22 cellular contexts compared by ENCODE assay signal in genomic region chr1:165703648-165704047, GRCh38.
"Had no signal": no experiment of that assay in that cellular context is flagged by ENCODE, and none has a peak within 500 bp of the region (broad histone marks: within the 10 kb centered on the region; RNA-seq: fewer than 3 reads in every experiment).

No MANE protein-coding gene starts in this region.

- H3K4me3 Mint-ChIP-seq: activated naive CD8-positive, alpha-beta T cell; natural killer cell treated with Interleukin-12 subunit alpha and Interleukin-12 subunit beta and Interleukin-15 and Interleukin-18, amount 100 ng/mL, for 72 hours had no signal

- H3K36me3 ChIP-seq: colonic mucosa, left ventricle myocardium inferior, transverse colon had no signal

- H3K27ac Mint-ChIP-seq: activated naive CD8-positive, alpha-beta T cell; natural killer cell treated with Interleukin-12 subunit alpha and Interleukin-12 subunit beta and Interleukin-15 and Interleukin-18, amount 100 ng/mL, for 72 hours had no signal

- H3K27ac ChIP-seq: body of pancreas, colonic mucosa, left ventricle myocardium inferior, skin epidermis, testis, transverse colon, VCaP had no signal

- H3K9me3 ChIP-seq: body of pancreas, colonic mucosa, left ventricle myocardium inferior, mucosa of descending colon, testis, transverse colon had no signal

- H3K4me1 ChIP-seq: body of pancreas, colonic mucosa, left ventricle myocardium inferior, testis had no signal

- H3K4me3 ChIP-seq: body of pancreas, colonic mucosa, left ventricle myocardium inferior, lung, mucosa of descending colon, skin epidermis, testis, transverse colon had no signal

- H3K9me3 Mint-ChIP-seq: natural killer cell treated with Interleukin-12 subunit alpha and Interleukin-12 subunit beta and Interleukin-15 and Interleukin-18, amount 100 ng/mL, for 72 hours had no signal

- H3K36me3 Mint-ChIP-seq: activated naive CD8-positive, alpha-beta T cell; natural killer cell treated with Interleukin-12 subunit alpha and Interleukin-12 subunit beta and Interleukin-15 and Interleukin-18, amount 100 ng/mL, for 72 hours had no signal

- H3K27me3 ChIP-seq: colonic mucosa, testis had no signal

- DNase-seq: activated CD4-positive, alpha-beta T cell treated with anti-CD3 and anti-CD28 coated beads for 4 hours; activated CD4-positive, alpha-beta T cell treated with anti-CD3 and anti-CD28 coated beads, Interleukin-2, amount 50 U/mL, for 4 hours; activated CD8-positive, alpha-beta memory T cell treated with anti-CD3 and anti-CD28 coated beads for 24 hours; activated effector memory CD4-positive, alpha-beta T cell treated with Interleukin-2 at 50 U/mL for 16 hours; activated naive CD4-positive, alpha-beta T cell treated with Interleukin-2 at 50 U/mL for 16 hours; anterior cingulate cortex; body of pancreas; colonic mucosa; effector CD8-positive, alpha-beta T cell; left ventricle myocardium inferior; mucosa of descending colon; stimulated activated CD4-positive, alpha-beta T cell treated with anti-CD3 and anti-CD28 coated beads, Interleukin-12 subunit alpha, Interleukin-12 subunit beta, amount 100 ng/mL, for 4 hours; stimulated activated CD4-positive, alpha-beta T cell treated with anti-CD3 and anti-CD28 coated beads, Interleukin-4, amount 100 ng/mL, for 1 hour; stimulated activated naive CD8-positive, alpha-beta T cell treated with anti-CD3 and anti-CD28 coated beads, Interleukin-15, Interleukin-2, amounts not matched to agents 100 U/mL and 50 U/mL, for 24 hours; testis; transverse colon had no signal

- ATAC-seq: body of pancreas; mucosa of descending colon; natural killer cell treated with Interleukin-12 subunit alpha and Interleukin-12 subunit beta and Interleukin-15 and Interleukin-18, amount 100 ng/mL, for 72 hours; sciatic nerve; stimulated activated naive CD8-positive, alpha-beta T cell treated with anti-CD3 and anti-CD28 coated beads, Interleukin-15, Interleukin-2, amounts not matched to agents 100 U/mL and 50 U/mL, for 24 hours had no signal
